16 cellular contexts compared by ENCODE assay signal in the genomic region with DNA sequence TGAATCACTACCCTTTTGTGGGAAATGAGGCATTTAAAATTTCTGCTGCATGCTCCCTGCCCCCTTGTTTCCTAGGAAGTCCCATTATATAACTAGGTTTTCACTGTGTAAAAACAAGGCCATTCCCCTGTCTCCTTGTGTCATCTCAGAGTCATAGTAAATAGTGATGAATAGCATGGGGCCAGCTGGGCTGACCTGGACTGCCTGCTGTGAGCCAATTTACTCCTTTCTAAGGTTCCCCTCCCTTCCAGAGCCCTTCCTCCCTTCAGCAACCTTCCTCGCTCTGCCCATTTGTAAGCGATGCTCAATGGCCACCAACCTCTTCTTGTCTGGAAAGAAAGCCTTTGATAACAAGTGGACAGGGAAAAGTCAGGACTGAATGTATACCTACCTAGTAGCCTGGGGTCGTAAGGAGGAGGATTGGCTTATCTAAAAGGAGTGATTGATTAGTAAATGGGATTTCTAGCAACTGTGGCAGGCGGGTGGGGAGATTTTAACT.
A peak's percentile ranks its signal among the peaks of the same experiment; 100 is the strongest.
DNase-seq lines count a peak whose midpoint lies in the region; TF ChIP-seq lines count a peak whose summit lies in the region.
"Had no signal": no experiment of that assay in that cellular context is flagged by ENCODE, and none has a peak within 500 bp of the region (broad histone marks: within the 10 kb centered on the region; RNA-seq: fewer than 3 reads in every experiment).

No MANE protein-coding gene starts in this region.

- H3K4me3 ChIP-seq in HEK293 (ENCODE audit: low read depth, low read length) (no peak overlapping the region), NT2/D1 (ENCODE audit: insufficient read length, low read depth) (no peak overlapping the region), subcutaneous abdominal adipose tissue (ENCODE audit: low read depth in 1 of 5, low read length in 5 of 5) (no peak overlapping the region)
- H3K4me3 ChIP-seq: BLaER1 treated with 17β-estradiol and CSF1 and Interleukin-3, amounts not matched to agents 10 nM and 100 nM; GM12878; SJSA1 had no signal

- POLR2A ChIA-PET in HEK293 (lab: Yijun Ruan, JAX) = no interaction called here

- no peak for TF ChIP-seq CTCF in HEK293 (tag by site-specific recombination; IDR thresholded peaks at IDR 0.05)

- CTCF ChIA-PET in HEK293 (lab: Yijun Ruan, JAX) = no interaction called here

- H3K27me3 ChIP-seq in NT2/D1 (ENCODE audit: insufficient read depth, insufficient read length) (no peaks in the 10 kb centered on the region), subcutaneous abdominal adipose tissue (ENCODE audit: control insufficient read depth in 5 of 5, insufficient read depth in 4 of 5, low read length in 5 of 5) (no peaks in the 10 kb centered on the region)
- H3K27me3 ChIP-seq: BLaER1 treated with 17β-estradiol and CSF1 and Interleukin-3, amounts not matched to agents 10 nM and 100 nM; SJSA1 had no signal

- H3K36me3 ChIP-seq in HEK293 (ENCODE audit: control insufficient read depth in 2 of 2, insufficient read depth in 1 of 2, low read length in 2 of 2) (no peaks in the 10 kb centered on the region), NT2/D1 (ENCODE audit: insufficient read depth, insufficient read length, low read length) (no peaks in the 10 kb centered on the region), subcutaneous abdominal adipose tissue (ENCODE audit: control insufficient read depth in 5 of 5, insufficient read depth in 5 of 5, low read length in 5 of 5) (no peaks in the 10 kb centered on the region)
- H3K36me3 ChIP-seq: BLaER1 treated with 17β-estradiol and CSF1 and Interleukin-3, amounts not matched to agents 10 nM and 100 nM; SJSA1 had no signal

- H3K9me3 ChIP-seq in HEK293 (ENCODE audit: control insufficient read depth, insufficient read depth, low read depth, low read length) = no peaks in the 10 kb centered on the region
- no peaks in the 10 kb centered on the region for H3K9me3 ChIP-seq in NT2/D1 (ENCODE audit: insufficient read depth, low read length)
- H3K9me3 ChIP-seq in subcutaneous abdominal adipose tissue (ENCODE audit: control insufficient read depth in 5 of 5, low read length in 5 of 5) = no peaks in the 10 kb centered on the region
- H3K9me3 ChIP-seq: BLaER1 treated with 17β-estradiol and CSF1 and Interleukin-3, amounts not matched to agents 10 nM and 100 nM; SJSA1 had no signal

- DNase-seq in NT2/D1 (ENCODE audit: low read depth, low spot score) (peak; percentile 28), iPS-NIHi11 (ENCODE audit: low spot score) (peak; percentile 48), COR-L47 (lab: John Stamatoyannopoulos, UW) (no peak), NCI-H2107 treated with DMSO at 0.1 percent for 48 hours (lab: John Stamatoyannopoulos, UW; ENCODE audit: unreplicated experiment) (no peak)
- DNase-seq in stimulated activated CD4-positive, alpha-beta T cell treated with anti-CD3 and anti-CD28 coated beads, Interleukin-1b, Interleukin-23, amount 100 ng/mL, for 48 hours = no peak
- DNase-seq: activated naive CD4-positive, alpha-beta T cell treated with anti-CD3 and anti-CD28 coated beads, Interleukin-2, amount 50 U/mL, for 16 hours; effector memory CD4-positive, alpha-beta T cell; NCI-H187; NCI-H774; stimulated activated CD4-positive, alpha-beta T cell treated with anti-CD3 and anti-CD28 coated beads, Interleukin-12 subunit alpha, Interleukin-12 subunit beta, amount 100 ng/mL, for 4 hours; substantia nigra had no signal

- H3K27ac ChIP-seq in HEK293 (ENCODE audit: extremely low read depth, low read depth, low read length) (no peak overlapping the region), subcutaneous abdominal adipose tissue (ENCODE audit: low read depth, low read length) (peak overlapping the region; percentile 24)
- H3K27ac ChIP-seq: BLaER1 treated with 17β-estradiol and CSF1 and Interleukin-3, amounts not matched to agents 10 nM and 100 nM; SJSA1 had no signal

- no peak overlapping the region for H3K9ac ChIP-seq in NT2/D1 (ENCODE audit: insufficient read length, low read depth)
- peak overlapping the region in 1 of 5 donors; percentile 7 for H3K9ac ChIP-seq in subcutaneous abdominal adipose tissue (ENCODE audit: low read length in 5 of 5)
- H3K9ac ChIP-seq: BLaER1 treated with 17β-estradiol and CSF1 and Interleukin-3, amounts not matched to agents 10 nM and 100 nM had no signal

- H3K4me1 ChIP-seq in HEK293 (ENCODE audit: control insufficient read depth, insufficient read depth, low read length) (peaks cover 5% of the 10 kb centered on the region; the same call in 1 of the 2 replicates), NT2/D1 (ENCODE audit: insufficient read depth, insufficient read length) (peaks cover 10% of the 10 kb centered on the region), subcutaneous abdominal adipose tissue (ENCODE audit: control insufficient read depth in 5 of 5, insufficient read depth in 5 of 5, low read length in 5 of 5) (peaks cover 8 to 51% (median 34%) of the 10 kb centered on the region in 5 donors)
- H3K4me1 ChIP-seq: SJSA1 had no signal

TF ChIP-seq in HEK293, 187 proteins besides CTCF, POLR2A, EP300 and RAD21:
- TF ChIP-seq ZNF747 (tag by site-specific recombination; IDR thresholded peaks at IDR 0.05) (no peak), ZNF302 (tag by site-specific recombination; IDR thresholded peaks at IDR 0.05; ENCODE audit: low read depth) (no peak), ZNF555 (tag by site-specific recombination; conservative IDR thresholded peaks at IDR 0.05) (no peak), ZIC2 (tag by site-specific recombination; IDR thresholded peaks at IDR 0.05) (peak; percentile 25), ZFP37 (tag by site-specific recombination; IDR thresholded peaks at IDR 0.05) (no peak), WT1 (tag by site-specific recombination; IDR thresholded peaks at IDR 0.05) (peak; percentile 61), ZNF138 (tag by site-specific recombination; IDR thresholded peaks at IDR 0.05; ENCODE audit: borderline replicate concordance) (no peak), ZNF660 (tag by site-specific recombination; IDR thresholded peaks at IDR 0.05) (peak; percentile 84), MYNN (tag by site-specific recombination; IDR thresholded peaks at IDR 0.05; ENCODE audit: borderline replicate concordance) (no peak), ZBTB7A (tag by site-specific recombination; IDR thresholded peaks at IDR 0.05; ENCODE audit: low read depth) (no peak)

Comparison
In these comparisons a context has a peak if more than half of its experiments do, and no peak if none do; other contexts are left out.
1. DNase-seq: peak in NT2/D1 (single experiment) and iPS-NIHi11 (single experiment); none in COR-L47 (single experiment), NCI-H2107 treated with DMSO at 0.1 percent for 48 hours (single experiment) and stimulated activated CD4-positive, alpha-beta T cell treated with anti-CD3 and anti-CD28 coated beads, Interleukin-1b, Interleukin-23, amount 100 ng/mL, for 48 hours (single experiment).